In the genomic region with DNA sequence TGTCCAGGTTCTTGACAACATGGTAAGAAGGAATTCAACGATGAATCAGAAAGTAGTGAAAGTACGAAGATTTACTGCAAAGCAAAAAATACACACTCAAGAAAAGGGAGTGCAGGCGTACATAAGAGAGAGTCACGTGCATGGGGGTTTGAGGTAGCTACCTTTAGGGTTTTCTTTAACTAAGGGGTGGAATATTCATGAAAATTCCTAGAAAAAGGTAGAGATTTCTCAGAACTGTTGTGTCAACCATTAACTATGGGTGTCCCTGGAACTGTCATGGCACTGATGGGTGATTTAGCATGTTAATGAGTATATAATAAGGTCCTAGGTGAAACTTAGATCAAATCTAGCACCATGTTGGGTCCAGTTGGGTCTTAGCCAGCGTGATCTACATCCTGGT, we compare ENCODE assay signal across 26 cellular contexts.
"Had no signal": no experiment of that assay in that cellular context is flagged by ENCODE, and none has a peak within 500 bp of the region (broad histone marks: within the 10 kb centered on the region; RNA-seq: fewer than 3 reads in every experiment).

No MANE protein-coding gene starts in this region.

- ATAC-seq: foreskin keratinocyte; left lobe of liver; lower lobe of right lung; psoas muscle; stimulated activated naive CD8-positive, alpha-beta T cell treated with anti-CD3 and anti-CD28 coated beads, Interleukin-15, Interleukin-2, amounts not matched to agents 100 U/mL and 50 U/mL, for 24 hours had no signal

- H3K27me3 Mint-ChIP-seq: type B pancreatic cell had no signal

- H3K36me3 ChIP-seq: lower lobe of right lung, pancreas, right atrium auricular region, spleen, thoracic aorta, uterus had no signal

- DNase-seq: activated CD4-positive, alpha-beta memory T cell treated with anti-CD3 and anti-CD28 coated beads for 36 hours; activated CD4-positive, alpha-beta T cell treated with anti-CD3 and anti-CD28 coated beads, Interleukin-2, amount 10 ng/mL, durations not matched to agents 24 days and 14 days; activated CD4-positive, CD25-positive, alpha-beta regulatory T cell treated with anti-CD3 and anti-CD28 coated beads, Interleukin-2, amount 50 U/mL, for 72 hours; activated CD8-positive, alpha-beta memory T cell treated with anti-CD3 and anti-CD28 coated beads, Interleukin-2, amount 50 U/mL, for 4 hours; activated effector memory CD4-positive, alpha-beta T cell treated with anti-CD3 and anti-CD28 coated beads, Interleukin-2, amount 50 U/mL, for 16 hours; activated naive CD4-positive, alpha-beta T cell treated with anti-CD3 and anti-CD28 coated beads, Interleukin-2, amount 10 ng/mL, durations not matched to agents 7 days and 5 days; activated naive CD8-positive, alpha-beta T cell treated with anti-CD3 and anti-CD28 coated beads, Interleukin-2, amount 10 ng/mL, durations not matched to agents 7 days and 5 days; activated T-cell treated with anti-CD3 and anti-CD28 coated beads, Interleukin-2, amount 50 U/mL, for 1 hour; amniotic stem cell; central memory CD4-positive, alpha-beta T cell; foreskin keratinocyte; kidney glomerular epithelial cell; lower lobe of right lung; mesenchymal stem cell; nucleus accumbens; pancreas; psoas muscle; spleen; stimulated activated naive CD8-positive, alpha-beta T cell treated with anti-CD3 and anti-CD28 coated beads, Interleukin-15, Interleukin-2, amounts not matched to agents 100 U/mL and 50 U/mL, for 24 hours; T-helper 9 cell; uterus had no signal

- H3K4me1 Mint-ChIP-seq: activated CD4-positive, alpha-beta T cell treated with anti-CD3 and anti-CD28 coated beads, Interleukin-2, amount 10 ng/mL, durations not matched to agents 24 days and 14 days; activated naive CD4-positive, alpha-beta T cell treated with anti-CD3 and anti-CD28 coated beads, Interleukin-2, amount 10 ng/mL, durations not matched to agents 7 days and 5 days; activated naive CD8-positive, alpha-beta T cell treated with anti-CD3 and anti-CD28 coated beads, Interleukin-2, amount 10 ng/mL, durations not matched to agents 7 days and 5 days had no signal

- H3K27ac ChIP-seq: foreskin keratinocyte, lower lobe of right lung, psoas muscle, spleen, thoracic aorta, uterus had no signal

- H3K4me3 Mint-ChIP-seq: activated CD4-positive, alpha-beta memory T cell treated with anti-CD3 and anti-CD28 coated beads for 36 hours; activated CD4-positive, alpha-beta T cell treated with anti-CD3 and anti-CD28 coated beads, Interleukin-2, amount 10 ng/mL, durations not matched to agents 24 days and 14 days; activated naive CD4-positive, alpha-beta T cell treated with anti-CD3 and anti-CD28 coated beads, Interleukin-2, amount 10 ng/mL, durations not matched to agents 7 days and 5 days; activated naive CD8-positive, alpha-beta T cell treated with anti-CD3 and anti-CD28 coated beads, Interleukin-2, amount 10 ng/mL, durations not matched to agents 7 days and 5 days; activated T-helper 1 cell treated with anti-CD3 and anti-CD28 coated beads, Interleukin-12 subunit alpha, Interleukin-12 subunit beta, Interleukin-2, Interleukin-4 antibody, amounts not matched to agents 30 ng/mL and 10 ng/mL and 1 ng/mL, durations not matched to agents 14 hours and 24 hours and 36 hours; type B pancreatic cell had no signal

- H3K4me3 ChIP-seq: lower lobe of right lung, pancreas, psoas muscle, right atrium auricular region, spleen, thoracic aorta, uterus had no signal

- H3K36me3 Mint-ChIP-seq: activated CD4-positive, alpha-beta memory T cell treated with anti-CD3 and anti-CD28 coated beads for 36 hours; activated naive CD4-positive, alpha-beta T cell treated with anti-CD3 and anti-CD28 coated beads, Interleukin-2, amount 10 ng/mL, durations not matched to agents 7 days and 5 days; activated naive CD8-positive, alpha-beta T cell treated with anti-CD3 and anti-CD28 coated beads, Interleukin-2, amount 10 ng/mL, durations not matched to agents 7 days and 5 days; type B pancreatic cell had no signal

- H3K9me3 ChIP-seq: lower lobe of right lung, pancreas, psoas muscle, right atrium auricular region, spleen, thoracic aorta, uterus had no signal

- H3K27ac Mint-ChIP-seq: activated CD4-positive, alpha-beta memory T cell treated with anti-CD3 and anti-CD28 coated beads for 36 hours; activated CD4-positive, alpha-beta T cell treated with anti-CD3 and anti-CD28 coated beads, Interleukin-2, amount 10 ng/mL, durations not matched to agents 24 days and 14 days; activated naive CD4-positive, alpha-beta T cell treated with anti-CD3 and anti-CD28 coated beads, Interleukin-2, amount 10 ng/mL, durations not matched to agents 7 days and 5 days; activated naive CD8-positive, alpha-beta T cell treated with anti-CD3 and anti-CD28 coated beads, Interleukin-2, amount 10 ng/mL, durations not matched to agents 7 days and 5 days; activated T-helper 1 cell treated with anti-CD3 and anti-CD28 coated beads, Interleukin-12 subunit alpha, Interleukin-12 subunit beta, Interleukin-2, Interleukin-4 antibody, amounts not matched to agents 30 ng/mL and 10 ng/mL and 1 ng/mL, durations not matched to agents 14 hours and 24 hours and 36 hours; type B pancreatic cell had no signal

- H3K9me3 Mint-ChIP-seq: activated CD4-positive, alpha-beta memory T cell treated with anti-CD3 and anti-CD28 coated beads for 36 hours; activated CD4-positive, alpha-beta T cell treated with anti-CD3 and anti-CD28 coated beads, Interleukin-2, amount 10 ng/mL, durations not matched to agents 24 days and 14 days; activated naive CD4-positive, alpha-beta T cell treated with anti-CD3 and anti-CD28 coated beads, Interleukin-2, amount 10 ng/mL, durations not matched to agents 7 days and 5 days; activated naive CD8-positive, alpha-beta T cell treated with anti-CD3 and anti-CD28 coated beads, Interleukin-2, amount 10 ng/mL, durations not matched to agents 7 days and 5 days; activated T-helper 1 cell treated with anti-CD3 and anti-CD28 coated beads, Interleukin-12 subunit alpha, Interleukin-12 subunit beta, Interleukin-2, Interleukin-4 antibody, amounts not matched to agents 30 ng/mL and 10 ng/mL and 1 ng/mL, durations not matched to agents 14 hours and 24 hours and 36 hours; type B pancreatic cell had no signal

- H3K27me3 ChIP-seq: foreskin keratinocyte, pancreas, right atrium auricular region, spleen, uterus had no signal
